Comparison of ENCODE assay signal across 9 cellular contexts in the genomic region with DNA sequence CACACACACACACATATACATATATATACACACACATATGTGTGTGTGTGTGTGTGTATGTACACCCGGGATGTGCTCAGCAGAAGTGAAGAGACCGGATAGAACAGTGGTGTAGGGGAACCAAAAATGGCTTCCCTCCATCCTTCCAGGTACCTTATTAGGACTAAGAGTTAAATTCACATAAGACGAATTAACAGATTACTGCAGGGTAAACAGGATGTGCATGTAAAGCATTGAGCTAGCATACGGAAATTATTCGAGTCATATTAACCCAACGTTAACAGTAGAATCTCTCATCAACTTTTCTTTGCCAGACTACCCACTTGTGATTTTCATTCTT. TPM values are rescaled to one million over a fixed set of nuclear protein-coding genes. Genes with fewer than 3 reads are reported as not detected.
DNase-seq lines count a peak whose midpoint lies in the region; ATAC-seq, FAIRE-seq and TF ChIP-seq lines count a peak whose summit lies in the region.
"Had no signal": no experiment of that assay in that cellular context is flagged by ENCODE, and none has a peak within 500 bp of the region (broad histone marks: within the 10 kb centered on the region; RNA-seq: fewer than 3 reads in every experiment).

No MANE protein-coding gene starts in this region.

- H3K9me3 ChIP-seq in NT2/D1 (ENCODE audit: insufficient read depth, low read length): no peaks in the 10 kb centered on the region
- H3K9me3 ChIP-seq in esophagus squamous epithelium: no peaks in the 10 kb centered on the region
- no peaks in the 10 kb centered on the region for H3K9me3 ChIP-seq in gastrocnemius medialis

- H3K36me3 ChIP-seq in NT2/D1 (ENCODE audit: insufficient read depth, insufficient read length, low read length) (peaks cover 70% of the 10 kb centered on the region), esophagus squamous epithelium (peaks cover 7 to 37% (median 14%) of the 10 kb centered on the region in 3 donors), gastrocnemius medialis (peaks cover 8 to 28% of the 10 kb centered on the region in 2 donors)

- H3K4me1 ChIP-seq in NT2/D1 (ENCODE audit: insufficient read depth, insufficient read length): peaks cover 2% of the 10 kb centered on the region
- peaks cover 19 to 38% (median 22%) of the 10 kb centered on the region in 3 donors for H3K4me1 ChIP-seq in esophagus squamous epithelium
- peaks cover 22 to 23% of the 10 kb centered on the region in 2 donors for H3K4me1 ChIP-seq in gastrocnemius medialis

- 0 to 2% methylated on average over 6 of the region's 6 CpGs for WGBS in esophagus squamous epithelium, 2 donors

- DNase-seq in DMS 273 (lab: John Stamatoyannopoulos, UW; ENCODE audit: unreplicated experiment): peak; percentile 48
- DNase-seq in DMS 273 treated with DMSO at 0.1 percent for 48 hours (lab: John Stamatoyannopoulos, UW): no peak
- DNase-seq in NT2/D1 (ENCODE audit: low read depth, low spot score): no peak
- DNase-seq in esophagus squamous epithelium (lab: John Stamatoyannopoulos, UW): no peak
- DNase-seq in gastrocnemius medialis: no peak
- no peak for DNase-seq in frontal cortex (ENCODE audit: low spot score in 2 of 2)
- DNase-seq in activated CD4-positive, alpha-beta T cell treated with anti-CD3 and anti-CD28 coated beads, Interleukin-2, amount 50 U/mL, for 48 hours: no peak
- DNase-seq: midbrain had no signal

- H3K27ac ChIP-seq in esophagus squamous epithelium (peak overlapping the region; percentile 83 to 96 (median 90)), gastrocnemius medialis (peak overlapping the region; percentile 86 to 94 (median 90))

- peak overlapping the region; percentile 95 for H3K9ac ChIP-seq in NT2/D1 (ENCODE audit: insufficient read length, low read depth)

- TF ChIP-seq CTCF in esophagus squamous epithelium (IDR thresholded peaks at IDR 0.05) (no peak), gastrocnemius medialis (IDR thresholded peaks at IDR 0.05 in 4 of 5, conservative IDR thresholded peaks at IDR 0.05 in 1 of 5) (no peak)

- no peak for TF ChIP-seq POLR2A in esophagus squamous epithelium (IDR thresholded peaks at IDR 0.05)
- TF ChIP-seq POLR2A in gastrocnemius medialis (IDR thresholded peaks at IDR 0.05): no peak

- intact Hi-C loops in esophagus squamous epithelium (cut with DNase I): loop anchor here (10.0 kb wide), 1 partner anchor 72 kb away; the partner anchor contains the start of gene RTF2
- intact Hi-C loops in gastrocnemius medialis (cut with DNase I; ENCODE audit: low total_unique reads): no loop called here

- no peak for ATAC-seq in gastrocnemius medialis
- no peak for ATAC-seq in GM21447 (IDR thresholded peaks at IDR 0.05; ENCODE audit: unreplicated experiment)

- no peaks in the 10 kb centered on the region for H3K27me3 ChIP-seq in NT2/D1 (ENCODE audit: insufficient read depth, insufficient read length)
- no peaks in the 10 kb centered on the region for H3K27me3 ChIP-seq in esophagus squamous epithelium
- H3K27me3 ChIP-seq in gastrocnemius medialis: no peaks in the 10 kb centered on the region

- FAIRE-seq in frontal cortex (lab: Jason Lieb, UNC): no peak

- H3K4me3 ChIP-seq in NT2/D1 (ENCODE audit: insufficient read length, low read depth): peak overlapping the region; percentile 97
- peak overlapping the region; percentile 71 to 92 (median 82) for H3K4me3 ChIP-seq in esophagus squamous epithelium
- peak overlapping the region; percentile 82 to 97 (median 86) for H3K4me3 ChIP-seq in gastrocnemius medialis

- in situ Hi-C loops in gastrocnemius medialis (cut with MboI; ENCODE audit: low sequenced_read_pairs in 4 of 4): loop anchor here in 2 of 4 donors (10.0 to 25.0 kb wide), 2 partner anchors 82 to 1319 kb away; partner anchors contain the start of gene PMEPA1 (in 1 of the 2)

RNA-seq across cellular contexts. Expression of gene CSTF1, which starts 0.7 kb away (rescaled TPM):
- total RNA-seq in esophagus squamous epithelium: 10 to 100 TPM; 13.2 to 33.5 (median 24.1) TPM
- 10 to 100 TPM; 14.2 to 23.2 (median 18.9) TPM for total RNA-seq in gastrocnemius medialis
- 27.7 TPM for total RNA-seq in frontal cortex

RNA-seq across cellular contexts. Expression of gene AURKA, which starts 1.1 kb away (rescaled TPM):
- total RNA-seq in esophagus squamous epithelium: 10 to 100 TPM in 2 of 4 donors, 1 to 10 TPM in 2; 2.9 to 25.8 (median 12.3) TPM
- total RNA-seq in gastrocnemius medialis: 10 to 100 TPM in 1 of 4 donors, 1 to 10 TPM in 3; 1.6 to 11.3 (median 4.6) TPM
- total RNA-seq in frontal cortex: 6.5 TPM

RNA-seq across cellular contexts. Expression of gene CASS4, which starts 19.0 kb away (rescaled TPM):
- total RNA-seq in esophagus squamous epithelium: 1 to 10 TPM in 1 of 4 donors, under 1 TPM in 3; 0.22 to 1.3 (median 0.63) TPM
- total RNA-seq in gastrocnemius medialis: under 1 TPM in 3 of 4 donors, not detected in 1; 0.36 to 0.86 (median 0.72) TPM
- under 0.01 TPM for total RNA-seq in frontal cortex

RNA-seq across cellular contexts. Expression of gene FAM210B, which starts 34.3 kb away (rescaled TPM):
- 10 to 100 TPM; 14.0 to 46.2 (median 29.1) TPM for total RNA-seq in esophagus squamous epithelium
- 10 to 100 TPM; 34.5 to 57.2 (median 41.4) TPM for total RNA-seq in gastrocnemius medialis
- total RNA-seq in frontal cortex: 15.5 TPM
